ENCODE assay signal across 30 cellular contexts in the genomic region with DNA sequence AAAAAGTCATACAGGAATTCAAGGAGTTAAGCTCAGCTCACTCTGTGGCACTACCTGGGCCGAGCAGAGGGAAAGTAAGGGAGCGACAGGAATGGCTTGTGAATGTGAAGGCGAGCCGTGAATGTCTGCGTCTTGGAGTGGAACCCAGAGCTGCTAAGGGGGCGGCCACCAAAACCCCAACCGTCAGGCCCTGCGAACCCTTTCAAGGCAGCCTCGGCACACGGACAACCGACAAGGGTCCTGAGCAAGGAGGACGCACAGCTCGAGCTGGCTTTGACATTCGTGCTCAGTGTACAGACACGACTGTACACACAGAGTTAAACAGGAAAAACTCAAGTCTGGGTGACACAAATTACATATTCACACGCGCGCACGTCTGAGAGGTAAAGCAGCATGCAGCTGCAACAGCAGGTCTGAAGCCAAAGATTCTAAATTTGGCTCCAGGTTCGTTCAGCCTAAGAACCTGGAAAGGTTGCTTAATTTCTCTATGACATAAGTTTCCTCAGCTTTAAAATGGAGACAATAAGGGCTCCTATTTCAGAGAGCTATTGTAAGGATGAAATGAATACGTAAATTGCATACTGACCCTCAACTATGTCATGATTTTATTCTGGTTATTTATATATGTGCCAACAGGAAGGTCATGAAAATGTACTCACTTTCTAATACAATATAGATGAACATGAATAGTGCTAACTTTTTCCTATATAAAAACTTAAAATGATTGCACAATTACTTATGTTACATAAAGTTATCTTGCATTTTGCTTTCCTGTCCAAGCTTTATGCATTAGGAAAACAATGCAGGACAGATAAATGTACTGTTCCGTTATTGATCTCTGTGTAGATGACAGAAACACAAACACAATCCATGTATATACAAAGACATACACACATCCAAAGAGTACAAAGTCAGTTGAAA.
DNase-seq lines count a peak whose midpoint lies in the region; ATAC-seq, FAIRE-seq and TF ChIP-seq lines count a peak whose summit lies in the region.
"Had no signal": no experiment of that assay in that cellular context is flagged by ENCODE, and none has a peak within 500 bp of the region (broad histone marks: within the 10 kb centered on the region; RNA-seq: fewer than 3 reads in every experiment).

No MANE protein-coding gene starts in this region.

- dilution Hi-C loops in IMR-90 (cut with HindIII; ENCODE audit: low sequenced_read_pairs, unreplicated experiment), result no loop called here

- H2BK120ac ChIP-seq in IMR-90 (ENCODE audit: low read depth, low read length), result no peak overlapping the region

- CTCF ChIA-PET in IMR-90 (lab: Yijun Ruan, JAX), result no interaction called here
- CTCF ChIA-PET in Caco-2 (lab: Charles Lee), result interaction anchor here (0.9 to 2.1 kb wide), 3 partner anchors 33 to 461 kb away, joined by 3 to 10 read pairs (median 6); no protein-coding TSS in a partner anchor

- H3K14ac ChIP-seq in IMR-90 (replicated peaks; ENCODE audit: low read depth, low read length), result no peak overlapping the region

- H4K5ac ChIP-seq in IMR-90 (ENCODE audit: low read depth, low read length), result no peak overlapping the region

- H2BK5ac ChIP-seq in IMR-90 (ENCODE audit: low read depth, low read length, poor library complexity, severe bottlenecking), result no peak overlapping the region

- TF ChIP-seq CTCF in CD14-positive monocyte (IDR thresholded peaks at IDR 0.05), result no peak
- no peak for TF ChIP-seq CTCF in IMR-90 (conservative IDR thresholded peaks at IDR 0.05; ENCODE audit: low read depth, low read length)
- TF ChIP-seq CTCF in astrocyte (IDR thresholded peaks at IDR 0.05; ENCODE audit: insufficient read depth, low read depth, low read length), result no peak
- no peak for TF ChIP-seq CTCF in neural crest cell (conservative IDR thresholded peaks at IDR 0.05)
- no peak for TF ChIP-seq CTCF in Caco-2 (IDR thresholded peaks at IDR 0.05; ENCODE audit: insufficient read depth in 1 of 2, low read depth in 1 of 2, low read length in 1 of 2, severe bottlenecking in 1 of 2, unreplicated experiment in 1 of 2)

- H3K9ac ChIP-seq in IMR-90 (ENCODE audit: low read depth, low read length) (no peak overlapping the region), astrocyte (ENCODE audit: low read length) (no peak overlapping the region)

- WGBS in IMR-90 (ENCODE audit: extremely low coverage in 2 of 2, insufficient read length in 1 of 2), 2 experiments, result 93% methylated on average over 12 of the region's 22 CpGs; no CpG with 5 or more reads in 1 of the 2 experiments

- POLR2A ChIA-PET in IMR-90 (lab: Charles Lee; ENCODE audit: unreplicated experiment) (no interaction called here), Caco-2 (lab: Charles Lee) (interaction anchor here (0.9 kb wide), 1 partner anchor 14 kb away, joined by 3 read pairs; no protein-coding TSS in a partner anchor)

- peaks cover 18% of the 10 kb centered on the region for H3K36me3 ChIP-seq in IMR-90 (ENCODE audit: control insufficient read depth, insufficient read depth, low read length)
- peaks cover 4% of the 10 kb centered on the region for H3K36me3 ChIP-seq in astrocyte (ENCODE audit: insufficient read depth, low read length)
- H3K36me3 ChIP-seq in Caco-2 (ENCODE audit: control insufficient read depth, insufficient read depth, low read length), result no peaks in the 10 kb centered on the region
- H3K36me3 ChIP-seq: prostate gland had no signal

- peak overlapping the region; percentile 49; the same call in 1 of the 2 replicates for H2AK5ac ChIP-seq in IMR-90 (ENCODE audit: low read depth, low read length)

- H3K27ac Mint-ChIP-seq in CD14-positive monocyte (no peak overlapping the region), astrocyte (ENCODE audit: unreplicated experiment) (peak overlapping the region; percentile 96), neural crest cell (ENCODE audit: unreplicated experiment) (peak overlapping the region; percentile 9), Caco-2 (ENCODE audit: unreplicated experiment) (no peak overlapping the region)

- ATAC-seq in IMR-90 (ENCODE audit: low read depth), result no peak
- ATAC-seq in GM19035 (IDR thresholded peaks at IDR 0.05; ENCODE audit: unreplicated experiment), result no peak
- ATAC-seq: activated CD4-positive, alpha-beta T cell treated with anti-CD3 and anti-CD28 coated beads for 36 hours; activated CD8-positive, alpha-beta T cell treated with anti-CD3 and anti-CD28 coated beads for 36 hours; effector memory CD8-positive, alpha-beta T cell; GM23338 had no signal

- no peak overlapping the region for H3K23ac ChIP-seq in IMR-90 (ENCODE audit: low read depth, low read length)

- H3K4me1 Mint-ChIP-seq in CD14-positive monocyte (peaks cover 11% of the 10 kb centered on the region), astrocyte (ENCODE audit: low read depth, unreplicated experiment) (peaks cover 28% of the 10 kb centered on the region), neural crest cell (no peaks in the 10 kb centered on the region), Caco-2 (ENCODE audit: low read depth, unreplicated experiment) (peaks cover 13% of the 10 kb centered on the region)

- no peak for TF ChIP-seq RAD21 in IMR-90 (IDR thresholded peaks at IDR 0.05; ENCODE audit: low read length)

- H3K18ac ChIP-seq in IMR-90 (ENCODE audit: low read depth, low read length), result no peak overlapping the region

- H3K79me1 ChIP-seq in IMR-90 (ENCODE audit: low read depth in 1 of 2, low read length in 2 of 2), result peaks cover 0 to 27% of the 10 kb centered on the region in 2 experiments; a peak in 3 of 4 replicates

- no peak overlapping the region for H3K4me3 Mint-ChIP-seq in CD14-positive monocyte
- no peak overlapping the region for H3K4me3 Mint-ChIP-seq in astrocyte (ENCODE audit: unreplicated experiment)
- H3K4me3 Mint-ChIP-seq in neural crest cell, result no peak overlapping the region
- no peak overlapping the region for H3K4me3 Mint-ChIP-seq in Caco-2 (ENCODE audit: unreplicated experiment)
- H3K4me3 Mint-ChIP-seq: GM23338 had no signal

- H3K4me2 ChIP-seq in IMR-90 (ENCODE audit: low read depth, low read length) (no peak overlapping the region), astrocyte (ENCODE audit: low read length) (no peak overlapping the region)
- H3K4me2 ChIP-seq: GM23338 had no signal

- H2AFZ ChIP-seq in IMR-90 (replicated peaks; ENCODE audit: low read length, poor library complexity) (no peak overlapping the region), astrocyte (ENCODE audit: low read depth, low read length) (no peak overlapping the region)
- H2AFZ ChIP-seq: GM23338 had no signal

- intact Hi-C loops in CD14-positive monocyte (cut with micrococcal nuclease) (no loop called here), IMR-90 (cut with micrococcal nuclease) (no loop called here), Caco-2 (cut with micrococcal nuclease; ENCODE audit: unreplicated experiment) (loop anchor here (5.0 kb wide), 1 partner anchor 59 kb away; no protein-coding TSS in a partner anchor)

- DNase-seq in CD14-positive monocyte (ENCODE audit: low spot score) (peak; percentile 36), IMR-90 (no peak), astrocyte (ENCODE audit: low read depth) (no peak), neural crest cell (ENCODE audit: low read depth, low spot score) (no peak), NCI-H1436 (lab: John Stamatoyannopoulos, UW) (no peak), Caco-2 (no peak)
- DNase-seq: activated CD4-positive, alpha-beta T cell treated with anti-CD3 and anti-CD28 coated beads for 36 hours; activated CD8-positive, alpha-beta T cell treated with anti-CD3 and anti-CD28 coated beads for 36 hours; activated gamma-delta T cell; activated naive CD8-positive, alpha-beta T cell treated with anti-CD3 and anti-CD28 coated beads, Interleukin-2, amount 10 ng/mL, durations not matched to agents 7 days and 5 days; DMS79 treated with DMSO at 0.1 percent for 48 hours; effector memory CD8-positive, alpha-beta T cell; erythroblast; glutamatergic neuron; kidney; left ventricle myocardium superior; NCI-H2081; NCI-H2227 treated with DMSO at 0.1 percent for 48 hours; NCI-H526; PC-9; Right ventricle myocardium superior; sigmoid colon; stimulated activated CD4-positive, alpha-beta T cell treated with anti-CD3 and anti-CD28 coated beads, Interleukin-12 subunit alpha, Interleukin-12 subunit beta, amount 100 ng/mL, for 4 hours; stimulated activated CD4-positive, alpha-beta T cell treated with anti-CD3 and anti-CD28 coated beads, Interleukin-2, amount 100 ng/mL, for 48 hours; stomach had no signal

- no peak overlapping the region for H3K4me3 ChIP-seq in IMR-90 (ENCODE audit: insufficient read depth, low read depth, low read length)
- H3K4me3 ChIP-seq in astrocyte (ENCODE audit: insufficient read depth, low read depth, low read length), result no peak overlapping the region
- H3K4me3 ChIP-seq in Caco-2 (ENCODE audit: low read depth, low read length), result no peak overlapping the region
- H3K4me3 ChIP-seq: cardiac muscle cell, GM23338, PC-9, sigmoid colon had no signal

- no peak for TF ChIP-seq POLR2A in IMR-90 (IDR thresholded peaks at IDR 0.05; ENCODE audit: low read depth, low read length)

- no peaks in the 10 kb centered on the region for H3K36me3 Mint-ChIP-seq in CD14-positive monocyte
- H3K36me3 Mint-ChIP-seq in astrocyte (ENCODE audit: low read depth, unreplicated experiment), result peaks cover 14% of the 10 kb centered on the region
- peaks cover 20% of the 10 kb centered on the region for H3K36me3 Mint-ChIP-seq in neural crest cell (ENCODE audit: low read depth)
- peaks cover 5% of the 10 kb centered on the region for H3K36me3 Mint-ChIP-seq in Caco-2 (ENCODE audit: insufficient read depth, unreplicated experiment)
- H3K36me3 Mint-ChIP-seq: activated naive CD8-positive, alpha-beta T cell treated with anti-CD3 and anti-CD28 coated beads, Interleukin-2, amount 10 ng/mL, durations not matched to agents 7 days and 5 days had no signal

- H3K9me1 ChIP-seq in IMR-90 (ENCODE audit: insufficient read depth, low read length), result peaks cover 17% of the 10 kb centered on the region

- H3K79me2 ChIP-seq in astrocyte (ENCODE audit: insufficient read depth, low read length), result no peaks in the 10 kb centered on the region

- H3K9me3 Mint-ChIP-seq in CD14-positive monocyte, result no peaks in the 10 kb centered on the region
- H3K9me3 Mint-ChIP-seq in astrocyte (ENCODE audit: unreplicated experiment), result no peaks in the 10 kb centered on the region
- H3K9me3 Mint-ChIP-seq in neural crest cell, result no peaks in the 10 kb centered on the region
- no peaks in the 10 kb centered on the region for H3K9me3 Mint-ChIP-seq in Caco-2 (ENCODE audit: unreplicated experiment)
- H3K9me3 Mint-ChIP-seq: activated CD8-positive, alpha-beta T cell treated with anti-CD3 and anti-CD28 coated beads for 36 hours; activated naive CD8-positive, alpha-beta T cell treated with anti-CD3 and anti-CD28 coated beads, Interleukin-2, amount 10 ng/mL, durations not matched to agents 7 days and 5 days; effector memory CD8-positive, alpha-beta T cell; GM23338 had no signal

- peak; percentile 32 for FAIRE-seq in astrocyte (lab: Jason Lieb, UNC)
- FAIRE-seq: kidney had no signal

- in situ Hi-C loops in IMR-90 (cut with MboI; ENCODE audit: low sequenced_read_pairs), result no loop called here

- BruUV-seq in IMR-90 (replicated peaks; lab: Mats Ljungman, UMichigan) (no TSS peak), Caco-2 (replicated peaks; lab: Mats Ljungman, UMichigan) (no TSS peak)

- no peaks in the 10 kb centered on the region for H3K9me3 ChIP-seq in IMR-90 (ENCODE audit: control insufficient read depth, insufficient read depth, low read length)
- H3K9me3 ChIP-seq in astrocyte (ENCODE audit: insufficient read depth, low read depth, low read length), result no peaks in the 10 kb centered on the region
- no peaks in the 10 kb centered on the region for H3K9me3 ChIP-seq in Caco-2
- H3K9me3 ChIP-seq: ascending aorta, prostate gland, sigmoid colon, stomach had no signal

- no peak overlapping the region for H4K91ac ChIP-seq in IMR-90 (ENCODE audit: insufficient read depth, low read depth, low read length)

- no peak overlapping the region for H3K27ac ChIP-seq in IMR-90 (ENCODE audit: insufficient read depth, low read length)
- H3K27ac ChIP-seq in astrocyte (ENCODE audit: low read depth, low read length), result no peak overlapping the region
- H3K27ac ChIP-seq: cardiac muscle cell, PC-9 had no signal

- peak overlapping the region; percentile 57 for H2BK15ac ChIP-seq in IMR-90 (ENCODE audit: low read depth, low read length)

- no peak overlapping the region for H3K56ac ChIP-seq in IMR-90 (ENCODE audit: extremely low read depth, insufficient read depth, low read length)

- H4K20me1 ChIP-seq in IMR-90 (ENCODE audit: insufficient read depth, low read length), result peaks cover 5% of the 10 kb centered on the region; the same call in 1 of the 2 replicates
- no peaks in the 10 kb centered on the region for H4K20me1 ChIP-seq in astrocyte (ENCODE audit: insufficient read depth, low read length)

- H3K4ac ChIP-seq in IMR-90 (ENCODE audit: low read depth, low read length), result no peak overlapping the region

- H2AK9ac ChIP-seq in IMR-90 (replicated peaks; ENCODE audit: low read depth, low read length, poor library complexity), result no peak overlapping the region

- H3K27me3 Mint-ChIP-seq in CD14-positive monocyte (ENCODE audit: low read depth in 3 of 3) (peaks cover 0 to 8% (median 2%) of the 10 kb centered on the region in 3 donors), astrocyte (ENCODE audit: low read depth, unreplicated experiment) (no peaks in the 10 kb centered on the region), neural crest cell (ENCODE audit: low read depth) (no peaks in the 10 kb centered on the region), Caco-2 (ENCODE audit: insufficient read depth, unreplicated experiment) (no peaks in the 10 kb centered on the region)
- H3K27me3 Mint-ChIP-seq: activated CD4-positive, alpha-beta T cell treated with anti-CD3 and anti-CD28 coated beads for 36 hours; activated CD8-positive, alpha-beta T cell treated with anti-CD3 and anti-CD28 coated beads for 36 hours; activated naive CD8-positive, alpha-beta T cell treated with anti-CD3 and anti-CD28 coated beads, Interleukin-2, amount 10 ng/mL, durations not matched to agents 7 days and 5 days; effector memory CD8-positive, alpha-beta T cell had no signal

- H4K8ac ChIP-seq in IMR-90 (ENCODE audit: low read depth in 2 of 2, low read length in 2 of 2), result no peak overlapping the region

- H3K27me3 ChIP-seq in IMR-90 (ENCODE audit: control insufficient read depth, insufficient read depth, low read length) (no peaks in the 10 kb centered on the region), astrocyte (ENCODE audit: insufficient read depth, low read length) (no peaks in the 10 kb centered on the region), Caco-2 (replicated peaks; ENCODE audit: control insufficient read depth, insufficient read depth, low read length) (no peaks in the 10 kb centered on the region)
- H3K27me3 ChIP-seq: ascending aorta, cardiac muscle cell, sigmoid colon, stomach had no signal

- H3K4me1 ChIP-seq in IMR-90 (ENCODE audit: control insufficient read depth, insufficient read depth, low read length) (peaks cover 7% of the 10 kb centered on the region), astrocyte (ENCODE audit: insufficient read depth, low read length) (peaks cover 27% of the 10 kb centered on the region), Caco-2 (peaks cover 8% of the 10 kb centered on the region)
- H3K4me1 ChIP-seq: prostate gland had no signal

- no peak overlapping the region for H2BK20ac ChIP-seq in IMR-90 (ENCODE audit: low read depth, low read length)

Comparison
In these comparisons a context has a peak if more than half of its experiments do, and no peak if none do; other contexts are left out.
1. H3K27ac Mint-ChIP-seq: peak in astrocyte (single experiment) and neural crest cell (single experiment); none in CD14-positive monocyte (0 of 7) and Caco-2 (single experiment).